Comparison of ENCODE assay signal across 8 cellular contexts in the genomic region with DNA sequence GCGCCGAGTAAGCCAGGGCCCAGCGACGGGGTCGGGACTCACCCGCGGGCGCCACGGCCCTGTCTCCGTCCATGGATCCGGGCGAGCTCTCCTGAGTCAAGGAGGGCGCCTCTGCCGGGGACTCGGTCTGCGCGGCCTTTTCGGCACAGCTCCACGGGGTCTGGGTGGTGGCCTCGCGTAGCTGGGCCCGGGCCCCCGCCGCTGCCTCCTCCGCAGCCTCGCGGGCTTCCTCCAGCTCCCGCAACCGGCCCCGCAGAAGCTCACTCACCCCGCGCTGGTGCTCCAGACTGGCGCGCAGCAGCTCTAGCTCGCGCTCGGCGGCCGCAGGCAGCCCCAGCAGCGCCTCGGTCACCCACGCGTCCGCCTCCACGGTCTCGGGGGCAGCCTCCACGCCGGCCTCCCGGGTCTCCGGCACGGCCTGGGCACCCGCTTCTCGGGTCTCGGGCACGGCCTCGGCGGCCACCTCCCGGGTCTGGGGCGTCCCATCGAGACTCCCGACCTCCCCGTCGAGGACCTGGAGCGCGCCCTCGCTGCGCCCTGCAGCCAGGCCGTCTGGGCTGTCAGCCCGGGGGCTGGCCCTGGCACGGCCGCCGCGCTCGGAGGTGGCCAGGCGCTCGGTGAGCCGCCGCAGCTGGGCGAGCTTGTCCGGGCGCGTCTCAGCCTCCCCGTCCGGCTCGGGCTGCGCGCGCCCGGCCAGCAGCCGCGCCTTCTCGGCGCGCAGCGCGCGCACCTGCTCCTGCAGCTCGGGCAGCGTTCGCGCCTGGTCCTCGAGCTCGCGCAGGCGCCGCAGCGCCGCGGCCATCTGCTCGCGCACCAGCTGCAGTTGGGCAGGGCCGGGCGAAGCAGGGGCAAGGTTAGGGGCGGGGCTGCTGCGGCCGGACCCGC. TPM values are rescaled to one million over a fixed set of nuclear protein-coding genes. Genes with fewer than 3 reads are reported as not detected.
DNase-seq lines count a peak whose midpoint lies in the region; ATAC-seq and TF ChIP-seq lines count a peak whose summit lies in the region.

No MANE protein-coding gene starts in this region.

- H3K36me3 ChIP-seq in MG63 (no peaks in the 10 kb centered on the region), WERI-Rb-1 (no peaks in the 10 kb centered on the region)

- H3K27me3 ChIP-seq in MG63 (peaks cover 37% of the 10 kb centered on the region), WERI-Rb-1 (ENCODE audit: insufficient read depth, low read depth, severe bottlenecking) (peaks cover 24% of the 10 kb centered on the region)

- H3K4me3 ChIP-seq in MG63 (peak overlapping the region; percentile 39), WERI-Rb-1 (ENCODE audit: low read depth, low read length) (peak overlapping the region; percentile 38), foreskin fibroblast (ENCODE audit: low read depth in 1 of 2, low read length in 2 of 2) (no peak overlapping the region)

- H3K27ac ChIP-seq in WERI-Rb-1 = no peak overlapping the region

- no peak for TF ChIP-seq CTCF in WERI-Rb-1 (IDR thresholded peaks at IDR 0.05; ENCODE audit: low read depth, low read length)
- no peak for TF ChIP-seq CTCF in foreskin fibroblast (IDR thresholded peaks at IDR 0.05; ENCODE audit: low read depth, low read length)

- H3K9me3 ChIP-seq in MG63 = no peaks in the 10 kb centered on the region
- no peaks in the 10 kb centered on the region for H3K9me3 ChIP-seq in WERI-Rb-1 (ENCODE audit: severe bottlenecking)

- no peak for ATAC-seq in HG02970 (IDR thresholded peaks at IDR 0.05; ENCODE audit: low FRiP score, unreplicated experiment)

- peak; percentile 60 for DNase-seq in activated CD4-positive, alpha-beta T cell treated with anti-CD3 and anti-CD28 coated beads for 48 hours
- no peak for DNase-seq in activated CD4-positive, alpha-beta T cell treated with anti-CD3 and anti-CD28 coated beads, Interleukin-2, amount 50 U/mL, for 1 hour
- DNase-seq in MG63 (peak; percentile 88), WERI-Rb-1 (peak; percentile 83), foreskin fibroblast (peak; percentile 83 to 92), pulmonary artery endothelial cell (ENCODE audit: low read depth, low spot score) (peak; percentile 65), GF-D8 (lab: John Stamatoyannopoulos, UW) (no peak)

RNA-seq across cellular contexts. Expression of gene KANK3, which starts 8.4 kb away (rescaled TPM):
- total RNA-seq in MG63 (2014; rRNA removed; shearing (Covaris generic); ENCODE audit: low replicate concordance) = 0.20 TPM in 1 of 2 replicates, not detected in the other
- 12.1 and 18.4 TPM in 2 replicates for total RNA-seq in pulmonary artery endothelial cell

RNA-seq across cellular contexts. Expression of gene RPS28, which starts 13.4 kb away (rescaled TPM):
- total RNA-seq in MG63 (2014; rRNA removed; shearing (Covaris generic); ENCODE audit: low replicate concordance) = 1,599 and 3,607 TPM in 2 replicates
- total RNA-seq in pulmonary artery endothelial cell = 273 and 792 TPM in 2 replicates

RNA-seq across cellular contexts. Expression of gene NDUFA7, which starts 13.5 kb away (rescaled TPM):
- 10.3 and 40.1 TPM in 2 replicates for total RNA-seq in MG63 (2014; rRNA removed; shearing (Covaris generic); ENCODE audit: low replicate concordance)
- total RNA-seq in pulmonary artery endothelial cell = 24.3 and 46.7 TPM in 2 replicates

RNA-seq across cellular contexts. Expression of gene CD320, which starts 26.5 kb away (rescaled TPM):
- 99.8 and 129 TPM in 2 replicates for total RNA-seq in MG63 (2014; rRNA removed; shearing (Covaris generic); ENCODE audit: low replicate concordance)
- 32.5 and 35.6 TPM in 2 replicates for total RNA-seq in pulmonary artery endothelial cell

RNA-seq across cellular contexts. Expression of gene ANGPTL4, which starts 29.3 kb away (rescaled TPM):
- 46.7 and 64.6 TPM in 2 replicates for total RNA-seq in MG63 (2014; rRNA removed; shearing (Covaris generic); ENCODE audit: low replicate concordance)
- total RNA-seq in pulmonary artery endothelial cell = 4.3 and 13.2 TPM in 2 replicates

Comparison
In these comparisons a context has a peak if more than half of its experiments do, and no peak if none do; other contexts are left out.
1. DNase-seq: peak in activated CD4-positive, alpha-beta T cell treated with anti-CD3 and anti-CD28 coated beads for 48 hours (single experiment), MG63 (single experiment), WERI-Rb-1 (single experiment), foreskin fibroblast (2 of 2) and pulmonary artery endothelial cell (single experiment); none in activated CD4-positive, alpha-beta T cell treated with anti-CD3 and anti-CD28 coated beads, Interleukin-2, amount 50 U/mL, for 1 hour (single experiment) and GF-D8 (single experiment).
2. H3K4me3 ChIP-seq: peak in MG63 (single experiment) and WERI-Rb-1 (single experiment); none in foreskin fibroblast (0 of 2).
3. RNA of gene KANK3, which starts 8.4 kb away (total RNA-seq): 12.1 to 18.4 TPM in pulmonary artery endothelial cell; 0.20 TPM in MG63; every median in the first group is over 10 times any median in the second.